Comparison of ENCODE assay signal across 8 cellular contexts in genomic region chr17:59155439-59156177, GRCh38. TPM values are rescaled to one million over a fixed set of nuclear protein-coding genes. Genes with fewer than 3 reads are reported as not detected.
DNase-seq lines count a peak whose midpoint lies in the region; ATAC-seq, FAIRE-seq and TF ChIP-seq lines count a peak whose summit lies in the region.

Gene PRR11 (plus strand): TSS chr17:59155746. CDS start chr17:59169753, 14,007 bp downstream.

- H3K27me3 ChIP-seq in left ventricle myocardium inferior (ENCODE audit: low read depth) (no peaks in the 10 kb centered on the region), prostate gland (replicated peaks; ENCODE audit: insufficient read depth) (no peaks in the 10 kb centered on the region), aorta (ENCODE audit: control insufficient read depth in 1 of 2, insufficient read depth in 2 of 2, low read length in 1 of 2) (no peaks in the 10 kb centered on the region)

- no peaks in the 10 kb centered on the region for H3K9me3 ChIP-seq in left ventricle myocardium inferior (replicated peaks)
- H3K9me3 ChIP-seq in prostate gland: no peaks in the 10 kb centered on the region
- H3K9me3 ChIP-seq in aorta (ENCODE audit: control insufficient read depth, low read length): no peaks in the 10 kb centered on the region

- H3K36me3 Mint-ChIP-seq in T-cell: no peaks in the 10 kb centered on the region

- no peaks in the 10 kb centered on the region for H3K9me3 Mint-ChIP-seq in T-cell

- POLR2A ChIA-PET in T-cell (lab: Charles Lee): interaction anchor here (0.5 to 0.8 kb wide), 11 partner anchors 49 to 1299 kb away, joined by 3 to 14 read pairs (median 4); partner anchors contain the start of gene USP32 (in 1 of the 2)

- no peaks in the 10 kb centered on the region for H3K36me3 ChIP-seq in left ventricle myocardium inferior
- H3K36me3 ChIP-seq in prostate gland: no peaks in the 10 kb centered on the region
- H3K36me3 ChIP-seq in aorta (ENCODE audit: control insufficient read depth in 1 of 2, insufficient read depth in 2 of 2, low read length in 1 of 2): no peaks in the 10 kb centered on the region

- H3K4me3 Mint-ChIP-seq in T-cell: no peak within 1 kb of the TSS

- H3K27ac ChIP-seq in left ventricle myocardium inferior (replicated peaks) (peak within 1 kb of the TSS; percentile 92), prostate gland (peak within 1 kb of the TSS; percentile 82 to 86), aorta (ENCODE audit: low read depth in 1 of 2, low read length in 2 of 2) (peak within 1 kb of the TSS in 1 of 2 donors; percentile 79)

- H3K4me3 ChIP-seq in left ventricle myocardium inferior (peak within 1 kb of the TSS; percentile 78), prostate gland (peak within 1 kb of the TSS; percentile 54 to 71), aorta (ENCODE audit: low read length in 2 of 2) (peak within 1 kb of the TSS; percentile 58 to 62)

- under 1% methylated on average over 25 of the region's 25 CpGs for WGBS in prostate gland
- 1% methylated on average over 25 of the region's 25 CpGs for WGBS in aorta, 2 donors

- H3K4me1 ChIP-seq in left ventricle myocardium inferior (peaks cover 42% of the 10 kb centered on the region), prostate gland (replicated peaks) (no peaks in the 10 kb centered on the region), aorta (ENCODE audit: control insufficient read depth in 1 of 2, insufficient read depth in 2 of 2, low read length in 2 of 2) (peaks cover 0 to 1% of the 10 kb centered on the region in 2 donors)

- peak; percentile 5 for FAIRE-seq in GM12891 (lab: Jason Lieb, UNC)

- CTCF ChIA-PET in T-cell (lab: Charles Lee): interaction anchor here (0.5 to 1.4 kb wide), 11 partner anchors 9 to 1483 kb away, joined by 3 to 18 read pairs (median 3); partner anchors contain the start of genes SMG8 (in 1 of the 2) and TRIM37 (in 1 of the 2)

- H3K27me3 Mint-ChIP-seq in T-cell: no peaks in the 10 kb centered on the region

- H3K4me1 Mint-ChIP-seq in T-cell: peaks cover 7 to 49% (median 37%) of the 10 kb centered on the region in 3 donors

- ATAC-seq in HG02588 (IDR thresholded peaks at IDR 0.05; ENCODE audit: unreplicated experiment): peak; percentile 86
- ATAC-seq in T-cell (replicated peaks in 1 of 4): peak; percentile 86 to 91 (median 89)
- ATAC-seq in aorta (ENCODE audit: low FRiP score): peak; percentile 97

- intact Hi-C loops in left ventricle myocardium inferior (cut with micrococcal nuclease) (no loop called here), prostate gland (cut with DNase I) (loop anchor here (5.0 to 10.0 kb wide), 2 partner anchors 48 to 641 kb away; partner anchors contain the start of genes MTMR4 and TRIM37), aorta (cut with DNase I) (loop anchor here in 1 of 2 donors (5.0 kb wide), 1 partner anchor 48 kb away; the partner anchor contains the start of gene TRIM37)

- DNase-seq in GM12891 (ENCODE audit: insufficient read length, low spot score): peak; percentile 53
- peak; percentile 100 for DNase-seq in NCI-H1092 (lab: John Stamatoyannopoulos, UW)
- peak in 30 of 34 experiments; percentile 72 to 97 (median 93) for DNase-seq in T-cell
- peak; percentile 99 for DNase-seq in amniotic stem cell (lab: John Stamatoyannopoulos, UW)
- peak; percentile 91 for DNase-seq in left ventricle myocardium inferior
- peak; percentile 99 for DNase-seq in prostate gland (ENCODE audit: low spot score)
- peak; percentile 95 to 96 for DNase-seq in aorta

- no peak within 1 kb of the TSS for H3K27ac Mint-ChIP-seq in T-cell

- TF ChIP-seq CTCF in left ventricle myocardium inferior (IDR thresholded peaks at IDR 0.05; ENCODE audit: borderline replicate concordance) (no peak), prostate gland (IDR thresholded peaks at IDR 0.05) (no peak)

- TF ChIP-seq POLR2A in GM12891 (IDR thresholded peaks at IDR 0.05; ENCODE audit: low read depth, low read length) (no peak), prostate gland (IDR thresholded peaks at IDR 0.05) (no peak)

TF ChIP-seq in GM12891, 5 proteins besides CTCF, POLR2A, EP300 and RAD21:
- peak; percentile 32; the same call in 1 of the 2 replicates for TF ChIP-seq TAF1 (IDR thresholded peaks at IDR 0.05; ENCODE audit: low read depth, low read length)
- no peak for TF ChIP-seq PAX5 (IDR thresholded peaks at IDR 0.05; ENCODE audit: insufficient read depth, low read length, severe bottlenecking)

RNA-seq across cellular contexts. Expression of gene PRR11, which starts in this region (rescaled TPM):
- polyA plus RNA-seq in GM12891 (2012; ENCODE audit: low read depth, missing spikeins): 30.5 TPM
- total RNA-seq in T-cell: 1 to 10 TPM; 1.1 to 3.3 (median 1.8) TPM
- total RNA-seq in left ventricle myocardium inferior: 1.5 TPM
- 1 to 10 TPM; 2.5 to 3.2 TPM for total RNA-seq in prostate gland
- total RNA-seq in aorta: 1 to 10 TPM in 1 of 2 donors, under 1 TPM in 1; 0.62 to 2.9 TPM
- 1 to 10 TPM in 1 of 2 donors, under 1 TPM in 1; 0.13 to 1.8 TPM for polyA plus RNA-seq in aorta
